In genomic region chr4:38210396-38211114, GRCh38 we compare ENCODE assay signal across 13 cellular contexts.
DNase-seq lines count a peak whose midpoint lies in the region; ATAC-seq, FAIRE-seq and TF ChIP-seq lines count a peak whose summit lies in the region.
"Had no signal": no experiment of that assay in that cellular context is flagged by ENCODE, and none has a peak within 500 bp of the region (broad histone marks: within the 10 kb centered on the region; RNA-seq: fewer than 3 reads in every experiment).

No MANE protein-coding gene starts in this region.

- no peaks in the 10 kb centered on the region for H3F3A ChIP-seq in smooth muscle cell (ENCODE audit: low read depth)

- no peaks in the 10 kb centered on the region for H3K9me3 ChIP-seq in right cardiac atrium (ENCODE audit: control insufficient read depth, low read length)
- no peaks in the 10 kb centered on the region for H3K9me3 ChIP-seq in smooth muscle cell (replicated peaks; ENCODE audit: low read depth)
- H3K9me3 ChIP-seq in Karpas-422 (ENCODE audit: low read length) = no peaks in the 10 kb centered on the region
- H3K9me3 ChIP-seq: BLaER1 had no signal

- H3K4me3 Mint-ChIP-seq in natural killer cell treated with Interleukin-12 subunit alpha and Interleukin-12 subunit beta and Interleukin-15 and Interleukin-18, amount 100 ng/mL, for 72 hours = no peak overlapping the region

- H3K27ac ChIP-seq in right cardiac atrium (ENCODE audit: low read length) = peak overlapping the region; percentile 33
- no peak overlapping the region for H3K27ac ChIP-seq in smooth muscle cell (ENCODE audit: low read depth)
- no peak overlapping the region for H3K27ac ChIP-seq in Karpas-422 (ENCODE audit: low read length)
- H3K27ac ChIP-seq: BLaER1 had no signal

- H3K36me3 ChIP-seq in bronchial epithelial cell (ENCODE audit: control insufficient read depth, insufficient read depth, low read length) = no peaks in the 10 kb centered on the region
- H3K36me3 ChIP-seq in smooth muscle cell (ENCODE audit: low read depth) = no peaks in the 10 kb centered on the region
- H3K36me3 ChIP-seq in Karpas-422 (ENCODE audit: insufficient read depth, low read length) = no peaks in the 10 kb centered on the region
- H3K36me3 ChIP-seq: BLaER1 had no signal

- H3K27me3 Mint-ChIP-seq in natural killer cell treated with Interleukin-12 subunit alpha and Interleukin-12 subunit beta and Interleukin-15 and Interleukin-18, amount 100 ng/mL, for 72 hours = peaks cover 0 to 3% of the 10 kb centered on the region in 2 donors

- 43% methylated on average over 11 of the region's 11 CpGs for WGBS in right cardiac atrium
- 80% methylated on average over 11 of the region's 11 CpGs for WGBS in smooth muscle cell (ENCODE audit: low lambda C conversion rate)

- H3K4me1 ChIP-seq in right cardiac atrium (ENCODE audit: control insufficient read depth, insufficient read depth, low read length) = peaks cover 4% of the 10 kb centered on the region
- H3K4me1 ChIP-seq in smooth muscle cell (ENCODE audit: low read depth) = no peaks in the 10 kb centered on the region
- H3K4me1 ChIP-seq in Karpas-422 (ENCODE audit: low read length) = peaks cover 4% of the 10 kb centered on the region
- H3K4me1 ChIP-seq: BLaER1 had no signal

- H3K4me3 ChIP-seq in bronchial epithelial cell (ENCODE audit: low read depth, low read length) (no peak overlapping the region), right cardiac atrium (ENCODE audit: low read length) (no peak overlapping the region), smooth muscle cell (no peak overlapping the region), Karpas-422 (ENCODE audit: low read length) (no peak overlapping the region)
- H3K4me3 ChIP-seq: BLaER1 had no signal

- peak; percentile 69 to 86 for ATAC-seq in right cardiac atrium
- ATAC-seq in natural killer cell treated with Interleukin-12 subunit alpha and Interleukin-12 subunit beta and Interleukin-15 and Interleukin-18, amount 100 ng/mL, for 72 hours = no peak

- H3K79me2 ChIP-seq in smooth muscle cell (ENCODE audit: low read depth) (no peaks in the 10 kb centered on the region), Karpas-422 (ENCODE audit: low read length) (no peaks in the 10 kb centered on the region)

- intact Hi-C loops in right cardiac atrium (cut with DNase I) = no loop called here

- no peaks in the 10 kb centered on the region for H3K27me3 ChIP-seq in bronchial epithelial cell (ENCODE audit: control insufficient read depth, insufficient read depth, low read length)
- no peaks in the 10 kb centered on the region for H3K27me3 ChIP-seq in right cardiac atrium (ENCODE audit: control insufficient read depth, insufficient read depth)
- H3K27me3 ChIP-seq in smooth muscle cell (ENCODE audit: low read depth) = no peaks in the 10 kb centered on the region
- H3K27me3 ChIP-seq in Karpas-422 (ENCODE audit: low read length) = no peaks in the 10 kb centered on the region
- H3K27me3 ChIP-seq: BLaER1 had no signal

- TF ChIP-seq CTCF in bronchial epithelial cell (IDR thresholded peaks at IDR 0.05; ENCODE audit: insufficient read depth, low read length, severe bottlenecking) (no peak), smooth muscle cell (IDR thresholded peaks at IDR 0.05; ENCODE audit: borderline replicate concordance, insufficient read depth, poor library complexity, severe bottlenecking) (no peak)

- peak; percentile 40 for DNase-seq in GM04503 (ENCODE audit: low read depth)
- DNase-seq in bronchial epithelial cell (ENCODE audit: low read depth) = no peak
- DNase-seq in right cardiac atrium = peak in 2 of 3 donors; percentile 56 to 59
- DNase-seq in smooth muscle cell (lab: John Stamatoyannopoulos, UW; ENCODE audit: unreplicated experiment) = no peak
- DNase-seq in NCI-H1417 (lab: John Stamatoyannopoulos, UW) = no peak
- DNase-seq in GOT3 (lab: John Stamatoyannopoulos, UW) = no peak
- DNase-seq in natural killer cell treated with Interleukin-12 subunit alpha and Interleukin-12 subunit beta and Interleukin-15 and Interleukin-18, amount 100 ng/mL, for 72 hours (ENCODE audit: low spot score) = no peak
- no peak for DNase-seq in Karpas-422
- DNase-seq: activated CD4-positive, alpha-beta T cell treated with anti-CD3 and anti-CD28 coated beads for 1 hour; midbrain; NCI-H345; stimulated activated CD4-positive, alpha-beta T cell treated with anti-CD3 and anti-CD28 coated beads, Interleukin-1b, Interleukin-23, amount 100 ng/mL, for 48 hours had no signal

- H3K36me3 Mint-ChIP-seq in natural killer cell treated with Interleukin-12 subunit alpha and Interleukin-12 subunit beta and Interleukin-15 and Interleukin-18, amount 100 ng/mL, for 72 hours = no peaks in the 10 kb centered on the region

- no peak overlapping the region for H3K4me2 ChIP-seq in smooth muscle cell
- no peak overlapping the region for H3K4me2 ChIP-seq in Karpas-422 (ENCODE audit: low read depth, low read length, poor library complexity, severe bottlenecking)
- H3K4me2 ChIP-seq: BLaER1 had no signal

- H4K20me1 ChIP-seq in smooth muscle cell (ENCODE audit: low read depth) (no peaks in the 10 kb centered on the region), Karpas-422 (ENCODE audit: insufficient read depth, low read depth, low read length) (no peaks in the 10 kb centered on the region)
- H4K20me1 ChIP-seq: BLaER1 had no signal

- H3K9ac ChIP-seq in smooth muscle cell (ENCODE audit: low read depth) (no peak overlapping the region), Karpas-422 (ENCODE audit: low read length) (no peak overlapping the region)
- H3K9ac ChIP-seq: BLaER1 had no signal

- no peak overlapping the region for H3K27ac Mint-ChIP-seq in natural killer cell treated with Interleukin-12 subunit alpha and Interleukin-12 subunit beta and Interleukin-15 and Interleukin-18, amount 100 ng/mL, for 72 hours

- no peaks in the 10 kb centered on the region for H3K9me2 ChIP-seq in Karpas-422 (replicated peaks; ENCODE audit: insufficient read depth, low read length)

- peaks cover 5 to 8% of the 10 kb centered on the region in 2 donors for H3K4me1 Mint-ChIP-seq in natural killer cell treated with Interleukin-12 subunit alpha and Interleukin-12 subunit beta and Interleukin-15 and Interleukin-18, amount 100 ng/mL, for 72 hours (ENCODE audit: low read depth in 2 of 2)

- no peaks in the 10 kb centered on the region for H3K9me3 Mint-ChIP-seq in natural killer cell treated with Interleukin-12 subunit alpha and Interleukin-12 subunit beta and Interleukin-15 and Interleukin-18, amount 100 ng/mL, for 72 hours

- H2AFZ ChIP-seq in smooth muscle cell (ENCODE audit: low read depth) = peak overlapping the region; percentile 18
- no peak overlapping the region for H2AFZ ChIP-seq in Karpas-422 (ENCODE audit: low read length)

- FAIRE-seq in bronchial epithelial cell (lab: Jason Lieb, UNC) = peak; percentile 55

Comparison
In these comparisons a context has a peak if more than half of its experiments do, and no peak if none do; other contexts are left out.
1. DNase-seq: peak in GM04503 (single experiment) and right cardiac atrium (2 of 3); none in bronchial epithelial cell (single experiment), smooth muscle cell (single experiment), NCI-H1417 (0 of 3), GOT3 (single experiment), natural killer cell treated with Interleukin-12 subunit alpha and Interleukin-12 subunit beta and Interleukin-15 and Interleukin-18, amount 100 ng/mL, for 72 hours (single experiment) and Karpas-422 (single experiment).
2. ATAC-seq: peak in right cardiac atrium (2 of 2); none in natural killer cell treated with Interleukin-12 subunit alpha and Interleukin-12 subunit beta and Interleukin-15 and Interleukin-18, amount 100 ng/mL, for 72 hours (0 of 2).